In the genomic region with DNA sequence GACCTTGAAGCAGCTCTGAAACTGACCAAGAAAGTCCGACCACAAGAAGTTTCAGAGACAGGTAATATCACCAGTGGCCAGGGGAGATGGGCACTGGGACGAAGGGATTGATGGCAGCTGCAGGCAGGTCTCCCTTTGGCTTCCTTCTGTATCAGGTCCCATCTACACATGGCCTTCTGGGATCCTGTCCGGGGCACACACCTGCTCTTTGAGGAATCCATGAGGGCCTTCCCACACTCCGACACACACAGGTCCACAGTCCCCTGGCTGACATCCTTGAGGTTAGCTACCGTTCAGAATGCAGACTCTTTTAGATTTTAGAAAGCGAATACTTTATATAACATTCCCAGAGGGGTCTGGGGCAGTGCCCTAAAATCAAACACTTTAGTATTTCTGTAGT, we compare ENCODE assay signal across 19 cellular contexts. TPM values are rescaled to one million over a fixed set of nuclear protein-coding genes. Genes with fewer than 3 reads are reported as not detected.
DNase-seq lines count a peak whose midpoint lies in the region; ATAC-seq and TF ChIP-seq lines count a peak whose summit lies in the region.
"Had no signal": no experiment of that assay in that cellular context is flagged by ENCODE, and none has a peak within 500 bp of the region (broad histone marks: within the 10 kb centered on the region; RNA-seq: fewer than 3 reads in every experiment).

No MANE protein-coding gene starts in this region.

- TF ChIP-seq CTCF in right atrium auricular region (IDR thresholded peaks at IDR 0.05) (no peak), neural crest cell (conservative IDR thresholded peaks at IDR 0.05) (no peak)

- intact Hi-C loops in Right ventricle myocardium inferior (cut with DNase I) = no loop called here

- H3K4me3 Mint-ChIP-seq in neural crest cell = no peak overlapping the region
- no peak overlapping the region for H3K4me3 Mint-ChIP-seq in stimulated activated naive B cell treated with anti-CD40 and anti-IgM and Interleukin-4, amounts not matched to agents 10 μg/mL and 1 μg/mL and 100 μg/mL, for 72 hours
- H3K4me3 Mint-ChIP-seq: B cell; CD8-positive, alpha-beta T cell; H9 had no signal

- no peak for ATAC-seq in Right ventricle myocardium inferior
- no peak for ATAC-seq in stimulated activated naive B cell treated with anti-CD40 and anti-IgM and Interleukin-4, amounts not matched to agents 10 μg/mL and 1 μg/mL and 100 μg/mL, for 72 hours (replicated peaks)
- ATAC-seq: CD8-positive, alpha-beta T cell; GM12878 had no signal

- H3K4me1 ChIP-seq in right atrium auricular region = peaks cover 0 to 26% of the 10 kb centered on the region in 2 donors

- H3K36me3 ChIP-seq in right atrium auricular region = no peaks in the 10 kb centered on the region
- H3K36me3 ChIP-seq: BLaER1 treated with 17β-estradiol and CSF1 and Interleukin-3, amounts not matched to agents 10 nM and 100 nM had no signal

- H3K9me3 Mint-ChIP-seq in neural crest cell = peaks cover 23% of the 10 kb centered on the region
- H3K9me3 Mint-ChIP-seq in stimulated activated naive B cell treated with anti-CD40 and anti-IgM and Interleukin-4, amounts not matched to agents 10 μg/mL and 1 μg/mL and 100 μg/mL, for 72 hours = peaks cover 0 to 3% of the 10 kb centered on the region in 2 donors
- H3K9me3 Mint-ChIP-seq: CD8-positive, alpha-beta T cell had no signal

- no peaks in the 10 kb centered on the region for H3K27me3 ChIP-seq in right atrium auricular region
- H3K27me3 ChIP-seq: BLaER1 treated with 17β-estradiol and CSF1 and Interleukin-3, amounts not matched to agents 10 nM and 100 nM had no signal

- H3K9me3 ChIP-seq in right atrium auricular region = no peaks in the 10 kb centered on the region

- peaks cover 7% of the 10 kb centered on the region for H3K4me1 Mint-ChIP-seq in neural crest cell
- H3K4me1 Mint-ChIP-seq in stimulated activated naive B cell treated with anti-CD40 and anti-IgM and Interleukin-4, amounts not matched to agents 10 μg/mL and 1 μg/mL and 100 μg/mL, for 72 hours = peaks cover 21 to 26% of the 10 kb centered on the region in 2 donors

- peaks cover 13% of the 10 kb centered on the region for H3K36me3 Mint-ChIP-seq in neural crest cell (ENCODE audit: low read depth)
- peaks cover 5 to 10% of the 10 kb centered on the region in 2 donors for H3K36me3 Mint-ChIP-seq in stimulated activated naive B cell treated with anti-CD40 and anti-IgM and Interleukin-4, amounts not matched to agents 10 μg/mL and 1 μg/mL and 100 μg/mL, for 72 hours
- H3K36me3 Mint-ChIP-seq: CD8-positive, alpha-beta T cell had no signal

- H3K27ac ChIP-seq in right atrium auricular region = no peak overlapping the region
- H3K27ac ChIP-seq: BLaER1 treated with 17β-estradiol and CSF1 and Interleukin-3, amounts not matched to agents 10 nM and 100 nM had no signal

- H3K27me3 Mint-ChIP-seq in neural crest cell (ENCODE audit: low read depth) = no peaks in the 10 kb centered on the region
- no peaks in the 10 kb centered on the region for H3K27me3 Mint-ChIP-seq in stimulated activated naive B cell treated with anti-CD40 and anti-IgM and Interleukin-4, amounts not matched to agents 10 μg/mL and 1 μg/mL and 100 μg/mL, for 72 hours
- H3K27me3 Mint-ChIP-seq: B cell had no signal

- H3K27ac Mint-ChIP-seq in neural crest cell (ENCODE audit: unreplicated experiment) = peak overlapping the region; percentile 53
- H3K27ac Mint-ChIP-seq in stimulated activated naive B cell treated with anti-CD40 and anti-IgM and Interleukin-4, amounts not matched to agents 10 μg/mL and 1 μg/mL and 100 μg/mL, for 72 hours = peak overlapping the region; percentile 51
- H3K27ac Mint-ChIP-seq: B cell; CD8-positive, alpha-beta T cell; H9 had no signal

- H3K4me3 ChIP-seq in right atrium auricular region = no peak overlapping the region
- H3K4me3 ChIP-seq: BLaER1 treated with 17β-estradiol and CSF1 and Interleukin-3, amounts not matched to agents 10 nM and 100 nM; GM12878 had no signal

- peak; percentile 32 for DNase-seq in right atrium auricular region (ENCODE audit: low spot score)
- DNase-seq in Right ventricle myocardium inferior (ENCODE audit: missing footprints) = no peak
- no peak for DNase-seq in neural crest cell (ENCODE audit: low read depth, low spot score)
- DNase-seq in stimulated activated naive B cell treated with anti-CD40 and anti-IgM and Interleukin-4, amounts not matched to agents 10 μg/mL and 1 μg/mL and 100 μg/mL, for 72 hours = no peak
- DNase-seq in NCI-H82 treated with DMSO at 0.1 percent for 48 hours (lab: John Stamatoyannopoulos, UW; ENCODE audit: unreplicated experiment) = no peak
- no peak for DNase-seq in NCI-H2029 treated with DMSO at 0.1 percent for 48 hours (lab: John Stamatoyannopoulos, UW)
- DNase-seq: CD8-positive, alpha-beta T cell; COR-L47; DMS 273 treated with DMSO at 0.1 percent for 48 hours; DMS53; DND-41; EL; H9 had no signal

RNA-seq across cellular contexts. Expression of gene TMEM125, which starts 26.5 kb away (rescaled TPM):
- total RNA-seq in right atrium auricular region = 1 to 10 TPM in 1 of 2 donors, under 1 TPM in 1; 0.70 to 2.1 TPM
- not detected for total RNA-seq in Right ventricle myocardium inferior
- total RNA-seq in neural crest cell = 0.14 TPM in 1 of 2 replicates, not detected in the other
- total RNA-seq: A172; B cell; CD8-positive, alpha-beta T cell; G401; HT1080 had no signal

RNA-seq across cellular contexts. Expression of gene C1orf210, which starts 42.1 kb away (rescaled TPM):
- total RNA-seq in right atrium auricular region (not detected), Right ventricle myocardium inferior (not detected), neural crest cell (not detected in 2 replicates)
- total RNA-seq: A172; B cell; CD8-positive, alpha-beta T cell; G401; GM12878; HT1080 had no signal

RNA-seq across cellular contexts. Expression of gene TIE1, which starts 57.5 kb away (rescaled TPM):
- total RNA-seq in right atrium auricular region = 10 to 100 TPM; 23.6 to 51.7 TPM
- 22.2 TPM for total RNA-seq in Right ventricle myocardium inferior
- total RNA-seq in neural crest cell = 2.2 and 2.8 TPM in 2 replicates
- total RNA-seq: CD8-positive, alpha-beta T cell; G401 had no signal
